ENCODE assay signal across 1 cellular context in the genomic region with DNA sequence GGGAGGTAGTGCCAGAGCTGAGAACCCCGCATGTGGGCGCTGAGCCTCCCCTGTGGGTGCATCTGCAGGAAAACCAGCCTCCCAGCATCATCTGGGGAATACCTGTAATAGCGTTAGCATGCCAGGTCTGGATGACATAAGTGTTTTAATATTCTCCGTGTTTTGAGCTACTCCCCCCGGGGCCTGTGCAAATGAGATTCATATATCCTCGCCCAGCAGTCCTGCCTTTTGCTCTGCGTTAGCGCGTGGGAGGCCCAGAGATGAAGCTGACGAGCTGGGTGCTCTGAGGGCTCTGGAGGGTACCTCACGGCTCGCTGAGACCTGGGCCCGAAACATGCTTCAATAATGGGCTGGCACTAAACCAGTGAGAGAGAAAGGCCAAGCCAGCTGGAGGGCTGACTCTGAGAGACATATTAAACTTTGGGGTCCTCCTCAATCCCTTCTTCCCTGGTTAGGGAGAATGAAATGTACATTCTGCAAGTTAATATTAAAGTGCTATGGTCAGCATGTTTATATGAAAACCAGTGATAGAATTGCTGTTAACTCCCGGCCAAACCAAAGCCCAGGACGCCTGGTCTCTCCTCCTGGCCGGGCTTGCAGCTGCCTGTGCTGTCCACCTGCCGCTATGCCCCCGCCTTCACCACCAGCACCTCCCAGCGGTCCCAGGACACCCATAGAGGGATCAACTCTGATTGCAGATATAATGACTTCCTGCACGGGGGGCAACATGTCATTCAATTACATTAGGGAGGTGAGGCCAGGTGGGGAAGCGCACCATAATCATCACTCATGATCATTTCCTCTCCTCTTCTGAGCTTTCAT.
TF ChIP-seq lines count a peak whose summit lies in the region.

No MANE protein-coding gene starts in this region.

TF ChIP-seq in SK-N-SH, 30 proteins besides CTCF, POLR2A, EP300 and RAD21 (continued from another document):
- TF ChIP-seq, protein P1, sequence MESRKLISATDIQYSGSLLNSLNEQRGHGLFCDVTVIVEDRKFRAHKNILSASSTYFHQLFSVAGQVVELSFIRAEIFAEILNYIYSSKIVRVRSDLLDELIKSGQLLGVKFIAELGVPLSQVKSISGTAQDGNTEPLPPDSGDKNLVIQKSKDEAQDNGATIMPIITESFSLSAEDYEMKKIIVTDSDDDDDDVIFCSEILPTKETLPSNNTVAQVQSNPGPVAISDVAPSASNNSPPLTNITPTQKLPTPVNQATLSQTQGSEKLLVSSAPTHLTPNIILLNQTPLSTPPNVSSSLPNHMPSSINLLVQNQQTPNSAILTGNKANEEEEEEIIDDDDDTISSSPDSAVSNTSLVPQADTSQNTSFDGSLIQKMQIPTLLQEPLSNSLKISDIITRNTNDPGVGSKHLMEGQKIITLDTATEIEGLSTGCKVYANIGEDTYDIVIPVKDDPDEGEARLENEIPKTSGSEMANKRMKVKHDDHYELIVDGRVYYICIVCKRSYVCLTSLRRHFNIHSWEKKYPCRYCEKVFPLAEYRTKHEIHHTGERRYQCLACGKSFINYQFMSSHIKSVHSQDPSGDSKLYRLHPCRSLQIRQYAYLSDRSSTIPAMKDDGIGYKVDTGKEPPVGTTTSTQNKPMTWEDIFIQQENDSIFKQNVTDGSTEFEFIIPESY (IDR thresholded peaks at IDR 0.05; ENCODE audit: borderline replicate concordance, low read depth), result no peak
- TF ChIP-seq SIN3A (IDR thresholded peaks at IDR 0.05; ENCODE audit: borderline replicate concordance, low read depth, low read length) (no peak), FOSL2 (IDR thresholded peaks at IDR 0.05; ENCODE audit: borderline replicate concordance, low read depth) (no peak), JUND (IDR thresholded peaks at IDR 0.05) (no peak), TCF12 (IDR thresholded peaks at IDR 0.05) (no peak), SMC3 (IDR thresholded peaks at IDR 0.05; ENCODE audit: low read depth, low read length) (no peak), YY1 (IDR thresholded peaks at IDR 0.05; ENCODE audit: low read depth) (no peak), FOXM1 (IDR thresholded peaks at IDR 0.05; ENCODE audit: low read depth) (no peak), GATA2 (CRISPR knock-in tag; IDR thresholded peaks at IDR 0.05) (no peak), GABPA (IDR thresholded peaks at IDR 0.05; ENCODE audit: low read depth) (no peak), MEF2A (IDR thresholded peaks at IDR 0.05; ENCODE audit: borderline replicate concordance, low read depth) (no peak), RCOR1 (IDR thresholded peaks at IDR 0.05; ENCODE audit: low read length) (no peak), ELF1 (IDR thresholded peaks at IDR 0.05) (no peak)
